Comparison of ENCODE assay signal across 8 cellular contexts in genomic region chr10:112182808-112183328, GRCh38. TPM values are rescaled to one million over a fixed set of nuclear protein-coding genes. Genes with fewer than 3 reads are reported as not detected.
A peak's percentile ranks its signal among the peaks of the same experiment; 100 is the strongest.
DNase-seq lines count a peak whose midpoint lies in the region; ATAC-seq and TF ChIP-seq lines count a peak whose summit lies in the region.

No MANE protein-coding gene starts in this region.

- ATAC-seq in GM21447 (IDR thresholded peaks at IDR 0.05; ENCODE audit: unreplicated experiment): peak; percentile 27
- no peak for ATAC-seq in GM18870 (IDR thresholded peaks at IDR 0.05; ENCODE audit: unreplicated experiment)
- ATAC-seq in HG03097 (IDR thresholded peaks at IDR 0.05; ENCODE audit: low FRiP score, unreplicated experiment): no peak

- TF ChIP-seq CTCF in Peyer's patch (IDR thresholded peaks at IDR 0.05) (no peak), fibroblast of the aortic adventitia (IDR thresholded peaks at IDR 0.05; ENCODE audit: insufficient read depth, low read length) (no peak)

- H3K4me3 ChIP-seq in Peyer's patch (peak overlapping the region; percentile 72 to 92 (median 80)), fibroblast of the aortic adventitia (ENCODE audit: low read depth, low read length) (peak overlapping the region; percentile 96), skeletal muscle cell (ENCODE audit: low read depth, low read length) (peak overlapping the region; percentile 96)

- TF ChIP-seq POLR2A in Peyer's patch (IDR thresholded peaks at IDR 0.05): no peak

- H3K9me3 ChIP-seq in Peyer's patch: no peaks in the 10 kb centered on the region

- peak overlapping the region; percentile 72 to 81 (median 76) for H3K27ac ChIP-seq in Peyer's patch

- DNase-seq in Peyer's patch (no peak), fibroblast of the aortic adventitia (ENCODE audit: low read depth) (no peak), skeletal muscle cell (ENCODE audit: low read depth) (no peak), DMS79 (lab: John Stamatoyannopoulos, UW) (no peak), cerebellum (ENCODE audit: low spot score) (no peak)

- no peaks in the 10 kb centered on the region for H3K36me3 ChIP-seq in Peyer's patch

- H3K27me3 ChIP-seq in Peyer's patch: no peaks in the 10 kb centered on the region

- H3K4me1 ChIP-seq in Peyer's patch: peaks cover 0 to 13% (median 1%) of the 10 kb centered on the region in 4 donors

RNA-seq across cellular contexts. Expression of gene GPAM, which starts 0.7 kb away (rescaled TPM):
- 10 to 100 TPM in 1 of 4 donors, 1 to 10 TPM in 3; 3.3 to 13.7 (median 6.4) TPM for total RNA-seq in Peyer's patch
- 8.6 and 10.9 TPM in 2 replicates for total RNA-seq in fibroblast of the aortic adventitia (ENCODE audit: low replicate concordance)
- 37.7 TPM for total RNA-seq in cerebellum
